13 cellular contexts compared by ENCODE assay signal in genomic region chr13:98083507-98083906, GRCh38. TPM values are rescaled to one million over a fixed set of nuclear protein-coding genes. Genes with fewer than 3 reads are reported as not detected.
DNase-seq lines count a peak whose midpoint lies in the region; ATAC-seq and TF ChIP-seq lines count a peak whose summit lies in the region.
"Had no signal": no experiment of that assay in that cellular context is flagged by ENCODE, and none has a peak within 500 bp of the region (broad histone marks: within the 10 kb centered on the region; RNA-seq: fewer than 3 reads in every experiment).

No MANE protein-coding gene starts in this region.

- TF ChIP-seq CTCF in AG09319 (IDR thresholded peaks at IDR 0.05; ENCODE audit: low read depth, low read length): peak; percentile 24
- peak; percentile 74 for TF ChIP-seq CTCF in chondrocyte (IDR thresholded peaks at IDR 0.05)
- TF ChIP-seq CTCF in left lung (IDR thresholded peaks at IDR 0.05): no peak

- H3K9me3 ChIP-seq in left lung: no peaks in the 10 kb centered on the region

- H3K36me3 Mint-ChIP-seq in chondrocyte (ENCODE audit: low read depth): peaks cover 2% of the 10 kb centered on the region

- ATAC-seq in left lung (peak; percentile 74), GM18498 (IDR thresholded peaks at IDR 0.05; ENCODE audit: unreplicated experiment) (no peak), GM18870 (IDR thresholded peaks at IDR 0.05; ENCODE audit: unreplicated experiment) (no peak)

- H3K27me3 ChIP-seq in left lung: no peaks in the 10 kb centered on the region

- H3K4me1 ChIP-seq in left lung: no peaks in the 10 kb centered on the region
- H3K4me1 ChIP-seq: parathyroid adenoma had no signal

- peaks cover 15% of the 10 kb centered on the region for H3K4me1 Mint-ChIP-seq in chondrocyte (ENCODE audit: low read depth)

- no peak overlapping the region for H3K4me3 ChIP-seq in left lung
- H3K4me3 ChIP-seq: lung had no signal

- H3K9me3 Mint-ChIP-seq in chondrocyte (ENCODE audit: low read depth): peaks cover 5% of the 10 kb centered on the region

- H3K27ac ChIP-seq in left lung: no peak overlapping the region
- H3K27ac ChIP-seq: parathyroid adenoma had no signal

- no peaks in the 10 kb centered on the region for H3K36me3 ChIP-seq in left lung

- H3K4me3 Mint-ChIP-seq in chondrocyte (ENCODE audit: unreplicated experiment): no peak overlapping the region

- intact Hi-C loops in left lung (cut with DNase I): no loop called here

- peak overlapping the region; percentile 89 for H3K27ac Mint-ChIP-seq in chondrocyte (ENCODE audit: unreplicated experiment)

- TF ChIP-seq RAD21 in Ishikawa (IDR thresholded peaks at IDR 0.05; ENCODE audit: low read depth): 0 out of 2 replicates have a peak, but pooled peaks have one; percentile 25

- peak; percentile 48; the same call in 1 of the 2 replicates for TF ChIP-seq EP300 in Ishikawa (IDR thresholded peaks at IDR 0.05; ENCODE audit: borderline replicate concordance)

- H3K27me3 Mint-ChIP-seq in chondrocyte (ENCODE audit: low read depth): no peaks in the 10 kb centered on the region

- DNase-seq in AG09319 (ENCODE audit: extremely low read depth, low read depth) (peak; percentile 42), chondrocyte (ENCODE audit: low spot score) (no peak), left lung (no peak), NCI-H146 treated with DMSO at 0.1 percent for 48 hours (lab: John Stamatoyannopoulos, UW; ENCODE audit: unreplicated experiment) (no peak), SIG-M5 treated with dmso at 0.1 percent for 504 hours (lab: John Stamatoyannopoulos, UW; ENCODE audit: unreplicated experiment) (no peak)
- DNase-seq: NCI-H146; NK-92 treated with Interleukin-12 subunit alpha and Interleukin-12 subunit beta, amount 100 ng/mL, for 24 hours; T-helper 9 cell had no signal

TF ChIP-seq in Ishikawa, 13 proteins besides CTCF, POLR2A, EP300 and RAD21:
- no peak for TF ChIP-seq TAF1 (IDR thresholded peaks at IDR 0.05; ENCODE audit: low read depth)
- TF ChIP-seq YY1 (IDR thresholded peaks at IDR 0.05; ENCODE audit: low read depth): no peak
- peak; percentile 38; the same call in 1 of the 2 replicates for TF ChIP-seq TEAD4 (IDR thresholded peaks at IDR 0.05)
- TF ChIP-seq CEBPB (IDR thresholded peaks at IDR 0.05): no peak
- TF ChIP-seq EGR1 (IDR thresholded peaks at IDR 0.05): peak; percentile 20; the same call in 1 of the 2 replicates
- no peak for TF ChIP-seq FOXM1 (IDR thresholded peaks at IDR 0.05; ENCODE audit: borderline replicate concordance, low read depth)
- TF ChIP-seq TCF12 (IDR thresholded peaks at IDR 0.05; ENCODE audit: low read depth): 0 out of 2 replicates have a peak, but pooled peaks have one; percentile 19
- no peak for TF ChIP-seq USF1 (IDR thresholded peaks at IDR 0.05)
- no peak for TF ChIP-seq MAX (IDR thresholded peaks at IDR 0.05)
TF ChIP-seq in Ishikawa: peak in this region for 3.

RNA-seq across cellular contexts. Expression of gene FARP1, which starts 59.4 kb away (rescaled TPM):
- total RNA-seq in chondrocyte (237 to 331 TPM (median 328 TPM) in 3 replicates), left lung (100 to 1,000 TPM in 1 of 2 donors, 10 to 100 TPM in 1; 78.9 to 124 TPM)

Comparison
In these comparisons a context has a peak if more than half of its experiments do, and no peak if none do; other contexts are left out.
1. CTCF ChIP-seq: peak in AG09319 (single experiment) and chondrocyte (single experiment); none in left lung (0 of 2).